13 cellular contexts compared by ENCODE assay signal in the genomic region with DNA sequence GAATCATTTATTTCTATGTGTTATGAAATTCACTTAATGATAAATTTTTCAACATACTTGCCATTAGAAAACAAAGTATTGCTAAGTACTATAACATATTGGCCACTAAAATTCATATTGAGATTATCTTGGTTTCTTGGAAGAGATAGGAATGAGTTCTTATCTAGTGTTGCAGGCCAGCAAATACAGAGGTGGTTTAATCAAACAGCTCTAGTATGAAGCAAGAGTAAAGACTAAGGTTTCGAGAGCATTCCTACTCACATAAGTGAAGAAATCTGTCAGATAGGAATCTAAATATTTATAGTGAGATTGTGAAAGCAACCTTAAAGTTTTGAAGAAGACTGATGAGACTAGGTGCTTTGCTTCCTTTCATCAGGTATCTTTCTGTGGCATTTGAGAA.
"Had no signal": no experiment of that assay in that cellular context is flagged by ENCODE, and none has a peak within 500 bp of the region (broad histone marks: within the 10 kb centered on the region; RNA-seq: fewer than 3 reads in every experiment).

No MANE protein-coding gene starts in this region.

- ATAC-seq: effector memory CD8-positive, alpha-beta T cell; stimulated activated naive B cell treated with anti-CD40 and anti-IgM and Interleukin-4, amounts not matched to agents 10 μg/mL and 1 μg/mL and 100 μg/mL, for 72 hours had no signal

- DNase-seq: activated CD4-positive, alpha-beta T cell treated with anti-CD3 and anti-CD28 coated beads for 1 hour; activated CD4-positive, alpha-beta T cell treated with anti-CD3 and anti-CD28 coated beads, Interleukin-2, amount 50 U/mL, for 4 hours; activated naive CD4-positive, alpha-beta T cell; activated T-cell treated with anti-CD3 and anti-CD28 coated beads for 4 hours; dermis blood vessel endothelial cell; effector memory CD8-positive, alpha-beta T cell; kidney glomerular epithelial cell; nephron progenitor cell; occipital lobe; stimulated activated CD4-positive, alpha-beta T cell treated with anti-CD3 and anti-CD28 coated beads, Interleukin-15, amount 100 ng/mL, for 24 hours; stimulated activated CD4-positive, alpha-beta T cell treated with anti-CD3 and anti-CD28 coated beads, Interleukin-4, amount 100 ng/mL, for 1 hour; stimulated activated naive B cell treated with anti-CD40 and anti-IgM and Interleukin-4, amounts not matched to agents 10 μg/mL and 1 μg/mL and 100 μg/mL, for 72 hours; thyroid gland had no signal
